In genomic region chr10:31928531-31929259, GRCh38 we compare ENCODE assay signal across 8 cellular contexts. TPM values are rescaled to one million over a fixed set of nuclear protein-coding genes. Genes with fewer than 3 reads are reported as not detected.
DNase-seq lines count a peak whose midpoint lies in the region; ATAC-seq and TF ChIP-seq lines count a peak whose summit lies in the region.

Gene ARHGAP12 (minus strand): TSS chr10:31928831. CDS start chr10:31908855, 19,976 bp downstream.

- no peaks in the 10 kb centered on the region for H3K9me3 ChIP-seq in CD4-positive, CD25-positive, alpha-beta regulatory T cell (ENCODE audit: control insufficient read depth in 2 of 2, low read length in 2 of 2)
- H3K9me3 ChIP-seq in NT2/D1 (ENCODE audit: insufficient read depth, low read length) (no peaks in the 10 kb centered on the region), mucosa of descending colon (no peaks in the 10 kb centered on the region)

- peak within 1 kb of the TSS; percentile 81 to 96 (median 94) for H3K4me3 Mint-ChIP-seq in CD4-positive, CD25-positive, alpha-beta regulatory T cell

- no peaks in the 10 kb centered on the region for H3K27me3 ChIP-seq in CD4-positive, CD25-positive, alpha-beta regulatory T cell (ENCODE audit: control insufficient read depth, insufficient read depth, low read length)
- H3K27me3 ChIP-seq in NT2/D1 (ENCODE audit: insufficient read depth, insufficient read length), result no peaks in the 10 kb centered on the region

- DNase-seq in CD4-positive, CD25-positive, alpha-beta regulatory T cell, result peak; percentile 80 to 88 (median 85)
- DNase-seq in NT2/D1 (ENCODE audit: low read depth, low spot score) (peak; percentile 54), activated T-cell treated with anti-CD3 and anti-CD28 coated beads for 48 hours (ENCODE audit: low read depth) (peak; percentile 83), epithelial cell of prostate (ENCODE audit: low read depth, low spot score) (no peak), mucosa of descending colon (peak; percentile 95 to 97 (median 96))
- peak; percentile 69 to 74 for DNase-seq in stimulated activated CD8-positive, alpha-beta memory T cell treated with anti-CD3 and anti-CD28 coated beads, Interleukin-2, amount 100 ng/mL, for 48 hours (ENCODE audit: low read depth in 2 of 2)

- peaks cover 3% of the 10 kb centered on the region for H3K36me3 Mint-ChIP-seq in CD4-positive, CD25-positive, alpha-beta regulatory T cell

- intact Hi-C loops in mucosa of descending colon (cut with DNase I, micrococcal nuclease), result no loop called here

- peaks cover 23 to 52% (median 46%) of the 10 kb centered on the region in 4 donors for H3K4me1 Mint-ChIP-seq in CD4-positive, CD25-positive, alpha-beta regulatory T cell

- H3K27ac ChIP-seq in CD4-positive, CD25-positive, alpha-beta regulatory T cell (ENCODE audit: insufficient read depth, low read length, poor library complexity, severe bottlenecking), result peak within 1 kb of the TSS; percentile 76
- peak within 1 kb of the TSS; percentile 76 for H3K27ac ChIP-seq in epithelial cell of prostate

- peak within 1 kb of the TSS; percentile 84 for H3K4me3 ChIP-seq in CD4-positive, CD25-positive, alpha-beta regulatory T cell (ENCODE audit: low read depth, low read length)
- peak within 1 kb of the TSS; percentile 78 for H3K4me3 ChIP-seq in NT2/D1 (ENCODE audit: insufficient read length, low read depth)
- peak within 1 kb of the TSS; percentile 75 for H3K4me3 ChIP-seq in mucosa of descending colon

- H3K27me3 Mint-ChIP-seq in CD4-positive, CD25-positive, alpha-beta regulatory T cell, result no peaks in the 10 kb centered on the region

- H3K27ac Mint-ChIP-seq in CD4-positive, CD25-positive, alpha-beta regulatory T cell, result peak within 1 kb of the TSS; percentile 91 to 97 (median 94)

- no peak for TF ChIP-seq CTCF in mucosa of descending colon (IDR thresholded peaks at IDR 0.05)

- H3K9me3 Mint-ChIP-seq in CD4-positive, CD25-positive, alpha-beta regulatory T cell, result no peaks in the 10 kb centered on the region

- H3K36me3 ChIP-seq in CD4-positive, CD25-positive, alpha-beta regulatory T cell (ENCODE audit: control insufficient read depth, insufficient read depth, low read length), result no peaks in the 10 kb centered on the region
- H3K36me3 ChIP-seq in NT2/D1 (ENCODE audit: insufficient read depth, insufficient read length, low read length), result no peaks in the 10 kb centered on the region
- no peaks in the 10 kb centered on the region for H3K36me3 ChIP-seq in mucosa of descending colon (ENCODE audit: low read depth)

- peaks cover 49% of the 10 kb centered on the region for H3K4me1 ChIP-seq in CD4-positive, CD25-positive, alpha-beta regulatory T cell (ENCODE audit: control insufficient read depth, insufficient read depth, low read length, poor library complexity, severe bottlenecking)
- no peaks in the 10 kb centered on the region for H3K4me1 ChIP-seq in NT2/D1 (ENCODE audit: insufficient read depth, insufficient read length)
- H3K4me1 ChIP-seq in mucosa of descending colon (ENCODE audit: low read depth), result peaks cover 12% of the 10 kb centered on the region

- peak; percentile 83 to 84 for ATAC-seq in CD4-positive, CD25-positive, alpha-beta regulatory T cell (ENCODE audit: low read depth in 2 of 2)
- peak; percentile 79 for ATAC-seq in GM19328 (IDR thresholded peaks at IDR 0.05; ENCODE audit: unreplicated experiment)
- ATAC-seq in HG03457 (IDR thresholded peaks at IDR 0.05; ENCODE audit: unreplicated experiment), result peak; percentile 70
- ATAC-seq in mucosa of descending colon, result peak; percentile 93

- H3K9ac ChIP-seq in NT2/D1 (ENCODE audit: insufficient read length, low read depth), result peak within 1 kb of the TSS; percentile 95

RNA-seq across cellular contexts. Expression of gene ARHGAP12, which starts in this region (rescaled TPM):
- total RNA-seq in CD4-positive, CD25-positive, alpha-beta regulatory T cell, result 28.3 TPM
- polyA plus RNA-seq in CD4-positive, CD25-positive, alpha-beta regulatory T cell, result 10 to 100 TPM in 3 of 4 donors, 1 to 10 TPM in 1; 8.8 to 12.4 (median 11.7) TPM
- total RNA-seq in mucosa of descending colon, result 10 to 100 TPM; 37.2 to 44.4 (median 44.3) TPM
